23 cellular contexts compared by ENCODE assay signal in the genomic region with DNA sequence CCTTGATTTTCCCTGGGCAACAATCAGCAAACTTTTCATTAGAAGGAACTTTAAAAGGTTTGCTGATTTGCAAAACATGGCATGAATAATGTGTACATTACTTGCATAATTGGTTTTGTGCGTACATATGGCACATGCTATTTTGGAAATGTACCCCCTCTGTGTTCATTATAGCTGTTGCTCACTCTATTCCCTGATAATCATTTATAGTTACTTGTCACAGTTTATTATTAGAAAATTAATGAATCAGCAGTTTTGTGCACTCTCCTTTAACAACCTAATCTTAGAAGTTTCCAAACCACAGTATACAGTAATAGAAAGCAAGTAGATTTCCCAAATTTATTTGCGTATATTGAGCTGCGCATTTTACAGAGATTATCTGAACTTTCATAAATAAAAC.
DNase-seq lines count a peak whose midpoint lies in the region; ATAC-seq, FAIRE-seq and TF ChIP-seq lines count a peak whose summit lies in the region.
"Had no signal": no experiment of that assay in that cellular context is flagged by ENCODE, and none has a peak within 500 bp of the region (broad histone marks: within the 10 kb centered on the region; RNA-seq: fewer than 3 reads in every experiment).

No MANE protein-coding gene starts in this region.

- no peaks in the 10 kb centered on the region for H3K4me1 Mint-ChIP-seq in HFFc6 (ENCODE audit: low read depth)
- H3K4me1 Mint-ChIP-seq: CD4-positive, alpha-beta memory T cell had no signal

- H4K91ac ChIP-seq in IMR-90 (ENCODE audit: insufficient read depth, low read depth, low read length) (no peak overlapping the region), H1 (replicated peaks; ENCODE audit: insufficient read length, low read length) (no peak overlapping the region)

- no peak overlapping the region for H3K4me3 ChIP-seq in left ventricle myocardium inferior
- no peak overlapping the region for H3K4me3 ChIP-seq in IMR-90 (ENCODE audit: insufficient read depth, low read depth, low read length)
- H3K4me3 ChIP-seq in H1 (ENCODE audit: extremely low read depth in 1 of 4, insufficient read depth in 2 of 4, low read depth in 3 of 4, low read length in 4 of 4): no peak overlapping the region
- no peak overlapping the region for H3K4me3 ChIP-seq in psoas muscle

- H3K18ac ChIP-seq in IMR-90 (ENCODE audit: low read depth, low read length) (no peak overlapping the region), H1 (ENCODE audit: extremely low read depth, low read length) (no peak overlapping the region)

- no peaks in the 10 kb centered on the region for H3K23me2 ChIP-seq in H1 (ENCODE audit: low read depth, low read length)

- no peak overlapping the region for H2AFZ ChIP-seq in IMR-90 (replicated peaks; ENCODE audit: low read length, poor library complexity)
- no peak overlapping the region for H2AFZ ChIP-seq in H1 (ENCODE audit: low read length)

- H3K9ac ChIP-seq in IMR-90 (ENCODE audit: low read depth, low read length): no peak overlapping the region
- H3K9ac ChIP-seq in H1 (replicated peaks in 1 of 4; ENCODE audit: extremely low read depth in 1 of 4, low read depth in 3 of 4, low read length in 3 of 4): no peak overlapping the region

- H3K27me3 ChIP-seq in left ventricle myocardium inferior (ENCODE audit: low read depth) (no peaks in the 10 kb centered on the region), IMR-90 (ENCODE audit: control insufficient read depth, insufficient read depth, low read length) (no peaks in the 10 kb centered on the region), H1 (replicated peaks in 1 of 4; ENCODE audit: control insufficient read depth in 3 of 4, extremely low read depth in 1 of 4, insufficient read depth in 3 of 4, low read length in 3 of 4) (no peaks in the 10 kb centered on the region), psoas muscle (ENCODE audit: insufficient read depth in 3 of 3, low read length in 2 of 3) (no peaks in the 10 kb centered on the region)

- H2BK20ac ChIP-seq in IMR-90 (ENCODE audit: low read depth, low read length) (no peak overlapping the region), H1 (ENCODE audit: low read length) (no peak overlapping the region)

- H3K27ac Mint-ChIP-seq in HFFc6: no peak overlapping the region
- H3K27ac Mint-ChIP-seq: CD4-positive, alpha-beta memory T cell had no signal

- TF ChIP-seq CTCF in left ventricle myocardium inferior (IDR thresholded peaks at IDR 0.05; ENCODE audit: borderline replicate concordance): no peak
- TF ChIP-seq CTCF in IMR-90 (conservative IDR thresholded peaks at IDR 0.05; ENCODE audit: low read depth, low read length): no peak
- no peak for TF ChIP-seq CTCF in H1 (IDR thresholded peaks at IDR 0.05; ENCODE audit: control extremely low read depth in 1 of 3, insufficient read depth in 1 of 3, low read depth in 1 of 3, low read length in 3 of 3)
- no peak for TF ChIP-seq CTCF in psoas muscle (IDR thresholded peaks at IDR 0.05)
- TF ChIP-seq CTCF in HFFc6 (IDR thresholded peaks at IDR 0.05): no peak

- BruUV-seq in IMR-90 (replicated peaks; lab: Mats Ljungman, UMichigan): no TSS peak

- H2AK9ac ChIP-seq in IMR-90 (replicated peaks; ENCODE audit: low read depth, low read length, poor library complexity): no peak overlapping the region

- no peak for FAIRE-seq in H1 (lab: Jason Lieb, UNC)
- FAIRE-seq: A204.1, GM12891, GM18507 had no signal

- H3K9me3 ChIP-seq in left ventricle myocardium inferior (replicated peaks) (no peaks in the 10 kb centered on the region), IMR-90 (ENCODE audit: control insufficient read depth, insufficient read depth, low read length) (no peaks in the 10 kb centered on the region), H1 (ENCODE audit: insufficient read depth in 2 of 2, low read depth in 1 of 2, low read length in 1 of 2) (no peaks in the 10 kb centered on the region), psoas muscle (no peaks in the 10 kb centered on the region)

- H3K56ac ChIP-seq in IMR-90 (ENCODE audit: extremely low read depth, insufficient read depth, low read length): no peak overlapping the region
- H3K56ac ChIP-seq in H1 (replicated peaks; ENCODE audit: insufficient read length, low read depth, low read length): no peak overlapping the region

- ATAC-seq in left ventricle myocardium superior: peak; percentile 20
- no peak for ATAC-seq in IMR-90 (ENCODE audit: low read depth)
- peak in 3 of 4 donors; percentile 55 to 69 (median 66) for ATAC-seq in psoas muscle
- no peak for ATAC-seq in HG03095 (IDR thresholded peaks at IDR 0.05; ENCODE audit: unreplicated experiment)

- DNase-seq in left ventricle myocardium superior: no peak
- no peak for DNase-seq in left ventricle myocardium inferior
- DNase-seq in IMR-90: no peak
- no peak for DNase-seq in H1 (ENCODE audit: low read depth in 1 of 2, low spot score in 2 of 2)
- DNase-seq in psoas muscle: no peak
- no peak for DNase-seq in HFFc6
- no peak for DNase-seq in AG20443 (ENCODE audit: low spot score)
- DNase-seq: ACHN; C1 segment of cervical spinal cord; Calu3; CD4-positive, alpha-beta memory T cell; COR-L47; DMS53; DMS79 treated with DMSO at 0.1 percent for 48 hours; GF-D8; GOT3; H7; HCEC 1CT had no signal

- TF ChIP-seq POLR2A in IMR-90 (IDR thresholded peaks at IDR 0.05; ENCODE audit: low read depth, low read length) (no peak), H1 (IDR thresholded peaks at IDR 0.05; ENCODE audit: control extremely low read depth in 1 of 2, low read depth in 2 of 2, low read length in 2 of 2) (no peak)

- no peaks in the 10 kb centered on the region for H3K36me3 Mint-ChIP-seq in HFFc6 (ENCODE audit: low read depth)
- H3K36me3 Mint-ChIP-seq: CD4-positive, alpha-beta memory T cell had no signal

- CTCF ChIA-PET in IMR-90 (lab: Yijun Ruan, JAX) (no interaction called here), H1 (lab: Charles Lee; ENCODE audit: partially characterized antibody) (no interaction called here)

- TF ChIP-seq RAD21 in IMR-90 (IDR thresholded peaks at IDR 0.05; ENCODE audit: low read length) (no peak), H1 (IDR thresholded peaks at IDR 0.05 in 1 of 2, conservative IDR thresholded peaks at IDR 0.05 in 1 of 2; ENCODE audit: low read depth in 2 of 2, low read length in 2 of 2) (no peak)

- no peaks in the 10 kb centered on the region for H4K20me1 ChIP-seq in IMR-90 (ENCODE audit: insufficient read depth, low read length)
- H4K20me1 ChIP-seq in H1 (replicated peaks in 1 of 2; ENCODE audit: control insufficient read depth in 1 of 2, insufficient read depth in 2 of 2, low read length in 2 of 2): no peaks in the 10 kb centered on the region

- H3K27me3 Mint-ChIP-seq in HFFc6 (ENCODE audit: insufficient read depth): no peaks in the 10 kb centered on the region
- H3K27me3 Mint-ChIP-seq: CD4-positive, alpha-beta memory T cell had no signal

- H3K36me3 ChIP-seq in left ventricle myocardium inferior (no peaks in the 10 kb centered on the region), IMR-90 (ENCODE audit: control insufficient read depth, insufficient read depth, low read length) (no peaks in the 10 kb centered on the region), H1 (ENCODE audit: control insufficient read depth in 2 of 4, insufficient read depth in 4 of 4, low read length in 3 of 4) (no peaks in the 10 kb centered on the region), psoas muscle (ENCODE audit: insufficient read depth in 1 of 2, low read depth in 1 of 2) (no peaks in the 10 kb centered on the region)

- intact Hi-C loops in left ventricle myocardium superior (cut with micrococcal nuclease): no loop called here
- intact Hi-C loops in left ventricle myocardium inferior (cut with micrococcal nuclease): no loop called here
- intact Hi-C loops in IMR-90 (cut with micrococcal nuclease): no loop called here
- intact Hi-C loops in psoas muscle (cut with DNase I): loop anchor here in 1 of 2 donors (10.0 kb wide), 1 partner anchor 56 kb away; no protein-coding TSS in a partner anchor

- H3K23ac ChIP-seq in IMR-90 (ENCODE audit: low read depth, low read length) (no peak overlapping the region), H1 (ENCODE audit: insufficient read length) (no peak overlapping the region)

- WGBS in IMR-90 (ENCODE audit: extremely low coverage in 2 of 2, insufficient read length in 1 of 2), 2 experiments: no CpG with 5 or more reads among the region's 3 CpGs
- whole genome bisulfite sequencing in H1 (ENCODE audit: extremely low coverage in 1 of 2, insufficient coverage in 1 of 2, insufficient read length in 1 of 2, insufficient replicate concordance in 2 of 2, low coverage in 1 of 2, low lambda C conversion rate in 2 of 2, missing lambda C conversion rate in 1 of 2), 2 experiments: 90% methylated on average over 3 of the region's 3 CpGs; no CpG with 5 or more reads in 1 of the 2 experiments
- WGBS in psoas muscle, 3 donors: 75 to 88% (median 77%) methylated on average over 3 of the region's 3 CpGs

- H3K9me1 ChIP-seq in IMR-90 (ENCODE audit: insufficient read depth, low read length): no peaks in the 10 kb centered on the region

- H3K4me1 ChIP-seq in left ventricle myocardium inferior (peaks cover 9% of the 10 kb centered on the region), IMR-90 (ENCODE audit: control insufficient read depth, insufficient read depth, low read length) (no peaks in the 10 kb centered on the region), H1 (replicated peaks in 1 of 4; ENCODE audit: control insufficient read depth in 3 of 4, insufficient read depth in 4 of 4, low read length in 3 of 4) (no peaks in the 10 kb centered on the region), psoas muscle (peaks cover 5% of the 10 kb centered on the region)

- H2BK120ac ChIP-seq in IMR-90 (ENCODE audit: low read depth, low read length) (no peak overlapping the region), H1 (replicated peaks; ENCODE audit: low read depth, low read length) (no peak overlapping the region)

- H2BK15ac ChIP-seq in IMR-90 (ENCODE audit: low read depth, low read length) (no peak overlapping the region), H1 (ENCODE audit: low read length) (no peak overlapping the region)

- no peak overlapping the region for H4K5ac ChIP-seq in IMR-90 (ENCODE audit: low read depth, low read length)
- no peak overlapping the region for H4K5ac ChIP-seq in H1 (ENCODE audit: insufficient read length, low read depth, low read length)

- TF ChIP-seq EP300 in H1 (IDR thresholded peaks at IDR 0.05; ENCODE audit: borderline replicate concordance in 1 of 2, low read depth in 2 of 2, low read length in 2 of 2): no peak

- H3K79me1 ChIP-seq in IMR-90 (ENCODE audit: low read depth in 1 of 2, low read length in 2 of 2) (no peaks in the 10 kb centered on the region), H1 (ENCODE audit: low read depth, low read length) (no peaks in the 10 kb centered on the region)

- no peak overlapping the region for H2AK5ac ChIP-seq in IMR-90 (ENCODE audit: low read depth, low read length)
- no peak overlapping the region for H2AK5ac ChIP-seq in H1 (ENCODE audit: low read depth, low read length)

- H3K14ac ChIP-seq in IMR-90 (replicated peaks; ENCODE audit: low read depth, low read length) (no peak overlapping the region), H1 (ENCODE audit: insufficient read length) (no peak overlapping the region)

- no peak overlapping the region for H3K4me3 Mint-ChIP-seq in HFFc6
- H3K4me3 Mint-ChIP-seq: CD4-positive, alpha-beta memory T cell had no signal

- H3K4me2 ChIP-seq in IMR-90 (ENCODE audit: low read depth, low read length) (no peak overlapping the region), H1 (ENCODE audit: insufficient read depth in 1 of 2, low read depth in 2 of 2, low read length in 2 of 2) (no peak overlapping the region)

- dilution Hi-C loops in IMR-90 (cut with HindIII; ENCODE audit: low sequenced_read_pairs, unreplicated experiment): no loop called here

- H3K9me3 Mint-ChIP-seq in HFFc6: peaks cover 41% of the 10 kb centered on the region

- in situ Hi-C loops in IMR-90 (cut with MboI; ENCODE audit: low sequenced_read_pairs): no loop called here

- no peak overlapping the region for H3K27ac ChIP-seq in left ventricle myocardium inferior (replicated peaks)
- no peak overlapping the region for H3K27ac ChIP-seq in IMR-90 (ENCODE audit: insufficient read depth, low read length)
- no peak overlapping the region for H3K27ac ChIP-seq in H1 (ENCODE audit: low read depth, low read length)
- H3K27ac ChIP-seq in psoas muscle: no peak overlapping the region
- H3K27ac ChIP-seq: 22Rv1 had no signal

- POLR2A ChIA-PET in IMR-90 (lab: Charles Lee; ENCODE audit: unreplicated experiment) (no interaction called here), H1 (lab: Charles Lee; ENCODE audit: partially characterized antibody) (no interaction called here)

- H3K4ac ChIP-seq in IMR-90 (ENCODE audit: low read depth, low read length) (no peak overlapping the region), H1 (replicated peaks; ENCODE audit: insufficient read length, low read depth, low read length) (no peak overlapping the region)

- H4K8ac ChIP-seq in IMR-90 (ENCODE audit: low read depth in 2 of 2, low read length in 2 of 2) (no peak overlapping the region), H1 (ENCODE audit: extremely low read depth, insufficient read depth, low read length) (no peak overlapping the region)

- H2BK12ac ChIP-seq in H1 (ENCODE audit: low read depth, low read length): no peak overlapping the region

- no peaks in the 10 kb centered on the region for H3K79me2 ChIP-seq in H1 (ENCODE audit: control insufficient read depth in 1 of 2, insufficient read depth in 2 of 2, low read length in 2 of 2)

- H2BK5ac ChIP-seq in IMR-90 (ENCODE audit: low read depth, low read length, poor library complexity, severe bottlenecking): no peak overlapping the region
- H2BK5ac ChIP-seq in H1 (ENCODE audit: low read depth, low read length): no peak overlapping the region

Comparison
In these comparisons a context has a peak if more than half of its experiments do, and no peak if none do; other contexts are left out.
1. ATAC-seq: peak in left ventricle myocardium superior (single experiment) and psoas muscle (3 of 4); none in IMR-90 (single experiment) and HG03095 (single experiment).